19 cellular contexts compared by ENCODE assay signal in genomic region chr4:115249808-115250207, GRCh38.
"Had no signal": no experiment of that assay in that cellular context is flagged by ENCODE, and none has a peak within 500 bp of the region (broad histone marks: within the 10 kb centered on the region; RNA-seq: fewer than 3 reads in every experiment).

No MANE protein-coding gene starts in this region.

- H3K4me1 ChIP-seq: esophagus squamous epithelium, parathyroid adenoma, suprapubic skin, transverse colon, vagina had no signal

- ATAC-seq: activated CD8-positive, alpha-beta T cell treated with anti-CD3 and anti-CD28 coated beads, Interleukin-2, amount 10 ng/mL, durations not matched to agents 7 days and 5 days; naive thymus-derived CD8-positive, alpha-beta T cell; sciatic nerve; stimulated activated naive CD8-positive, alpha-beta T cell treated with anti-CD3 and anti-CD28 coated beads, Interleukin-15, amount 100 ng/mL, for 72 hours had no signal

- H3K4me1 Mint-ChIP-seq: activated CD4-positive, alpha-beta T cell treated with anti-CD3 and anti-CD28 coated beads, Interleukin-2, amount 10 ng/mL, durations not matched to agents 24 days and 14 days; naive thymus-derived CD8-positive, alpha-beta T cell; stimulated activated naive CD8-positive, alpha-beta T cell treated with anti-CD3 and anti-CD28 coated beads, Interleukin-15, amount 100 ng/mL, for 72 hours had no signal

- H3K27ac Mint-ChIP-seq: activated CD4-positive, alpha-beta T cell treated with anti-CD3 and anti-CD28 coated beads, Interleukin-2, amount 10 ng/mL, durations not matched to agents 24 days and 14 days; activated CD8-positive, alpha-beta T cell treated with anti-CD3 and anti-CD28 coated beads, Interleukin-2, amount 10 ng/mL, durations not matched to agents 7 days and 5 days; activated naive CD4-positive, alpha-beta T cell treated with anti-CD3 and anti-CD28 coated beads for 36 hours; activated T-cell treated with anti-CD3 and anti-CD28 coated beads, Interleukin-2, amount 50 U/mL, for 24 hours; immature natural killer cell; naive thymus-derived CD8-positive, alpha-beta T cell; stimulated activated naive CD8-positive, alpha-beta T cell treated with anti-CD3 and anti-CD28 coated beads, Interleukin-15, amount 100 ng/mL, for 72 hours had no signal

- H3K9me3 Mint-ChIP-seq: activated CD4-positive, alpha-beta T cell treated with anti-CD3 and anti-CD28 coated beads, Interleukin-2, amount 10 ng/mL, durations not matched to agents 24 days and 14 days; activated naive CD4-positive, alpha-beta T cell treated with anti-CD3 and anti-CD28 coated beads for 36 hours; activated T-cell treated with anti-CD3 and anti-CD28 coated beads, Interleukin-2, amount 50 U/mL, for 24 hours had no signal

- H3K4me2 ChIP-seq: smooth muscle cell had no signal

- H3K27me3 Mint-ChIP-seq: activated CD4-positive, alpha-beta T cell treated with anti-CD3 and anti-CD28 coated beads, Interleukin-2, amount 10 ng/mL, durations not matched to agents 24 days and 14 days; activated T-cell treated with anti-CD3 and anti-CD28 coated beads, Interleukin-2, amount 50 U/mL, for 24 hours; naive thymus-derived CD8-positive, alpha-beta T cell; stimulated activated naive CD8-positive, alpha-beta T cell treated with anti-CD3 and anti-CD28 coated beads, Interleukin-15, amount 100 ng/mL, for 72 hours had no signal

- H3K4me3 Mint-ChIP-seq: activated CD4-positive, alpha-beta T cell treated with anti-CD3 and anti-CD28 coated beads, Interleukin-2, amount 10 ng/mL, durations not matched to agents 24 days and 14 days; activated CD8-positive, alpha-beta T cell treated with anti-CD3 and anti-CD28 coated beads, Interleukin-2, amount 10 ng/mL, durations not matched to agents 7 days and 5 days; activated naive CD4-positive, alpha-beta T cell treated with anti-CD3 and anti-CD28 coated beads for 36 hours; activated T-cell treated with anti-CD3 and anti-CD28 coated beads, Interleukin-2, amount 50 U/mL, for 24 hours; immature natural killer cell; naive thymus-derived CD8-positive, alpha-beta T cell; stimulated activated naive CD8-positive, alpha-beta T cell treated with anti-CD3 and anti-CD28 coated beads, Interleukin-15, amount 100 ng/mL, for 72 hours had no signal

- H3K9me3 ChIP-seq: esophagus squamous epithelium, suprapubic skin, transverse colon, vagina had no signal

- H3K27ac ChIP-seq: esophagus squamous epithelium, parathyroid adenoma, suprapubic skin, transverse colon, vagina had no signal

- H2AFZ ChIP-seq: parathyroid adenoma had no signal

- H3K27me3 ChIP-seq: esophagus squamous epithelium, suprapubic skin, transverse colon, vagina had no signal

- DNase-seq: activated CD4-positive, alpha-beta T cell treated with anti-CD3 and anti-CD28 coated beads, Interleukin-2, amount 10 ng/mL, durations not matched to agents 24 days and 14 days; activated CD8-positive, alpha-beta T cell treated with anti-CD3 and anti-CD28 coated beads, Interleukin-2, amount 10 ng/mL, durations not matched to agents 7 days and 5 days; activated naive CD4-positive, alpha-beta T cell treated with anti-CD3 and anti-CD28 coated beads for 36 hours; activated T-cell treated with anti-CD3 and anti-CD28 coated beads, Interleukin-2, amount 50 U/mL, for 24 hours; anterior cingulate cortex; effector CD8-positive, alpha-beta T cell; esophagus squamous epithelium; immature natural killer cell; mesenchymal stem cell; naive thymus-derived CD8-positive, alpha-beta T cell; stimulated activated CD4-positive, alpha-beta T cell treated with anti-CD3 and anti-CD28 coated beads, Interleukin-4, amount 100 ng/mL, for 1 hour; stimulated activated naive CD8-positive, alpha-beta T cell treated with anti-CD3 and anti-CD28 coated beads, Interleukin-15, amount 100 ng/mL, for 72 hours; T1000; transverse colon had no signal

- H3K36me3 Mint-ChIP-seq: immature natural killer cell; naive thymus-derived CD8-positive, alpha-beta T cell had no signal

- H3K9ac ChIP-seq: parathyroid adenoma had no signal

- H3K79me2 ChIP-seq: parathyroid adenoma had no signal

- H3K4me3 ChIP-seq: esophagus squamous epithelium, smooth muscle cell, suprapubic skin, transverse colon, vagina had no signal

- H3K36me3 ChIP-seq: esophagus squamous epithelium, suprapubic skin, transverse colon, vagina had no signal
